In the genomic region with DNA sequence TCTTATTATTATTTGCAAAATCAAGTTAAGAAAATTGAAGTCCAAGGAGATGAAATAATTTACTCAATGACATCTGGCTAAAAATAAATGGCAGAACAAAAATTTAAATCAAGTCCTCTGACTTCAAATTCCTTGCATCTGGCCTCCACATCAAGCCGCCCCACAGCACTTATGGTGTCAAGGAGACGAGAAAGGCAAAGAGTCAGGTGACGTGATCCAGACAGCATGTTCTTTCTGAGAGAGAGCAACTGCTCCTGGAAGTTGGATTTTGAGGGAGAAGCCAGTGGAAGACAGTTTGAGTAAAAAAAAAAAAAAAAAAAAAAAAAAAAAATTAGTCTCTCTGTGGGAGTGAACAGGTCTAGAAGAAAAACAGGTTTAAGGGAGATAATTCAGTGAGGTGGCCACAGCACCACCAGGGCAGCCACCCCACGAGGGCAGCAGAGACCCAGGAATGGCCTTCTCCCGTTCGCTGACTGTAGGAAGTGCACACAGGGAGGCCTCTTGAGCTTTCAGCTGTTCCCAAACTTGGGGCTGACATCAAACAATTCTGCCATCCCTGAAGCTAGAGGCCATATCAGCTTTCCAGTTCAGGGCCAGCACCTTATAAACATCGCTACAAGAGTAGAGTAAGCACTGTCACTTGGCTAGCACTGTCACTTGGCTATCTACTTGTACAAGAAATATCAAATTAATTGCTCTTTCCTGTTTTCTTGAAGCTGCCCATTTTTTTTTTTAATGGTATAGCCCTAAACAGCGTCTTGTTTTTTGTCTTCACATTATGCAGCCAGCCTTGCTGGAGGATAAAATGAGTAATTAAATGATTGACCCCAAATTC, we compare ENCODE assay signal across 9 cellular contexts. TPM values are rescaled to one million over a fixed set of nuclear protein-coding genes. Genes with fewer than 3 reads are reported as not detected.
DNase-seq lines count a peak whose midpoint lies in the region; ATAC-seq and TF ChIP-seq lines count a peak whose summit lies in the region.
"Had no signal": no experiment of that assay in that cellular context is flagged by ENCODE, and none has a peak within 500 bp of the region (broad histone marks: within the 10 kb centered on the region; RNA-seq: fewer than 3 reads in every experiment).

No MANE protein-coding gene starts in this region.

- no peaks in the 10 kb centered on the region for H3K9me3 ChIP-seq in adrenal gland (replicated peaks in 1 of 3)
- H3K9me3 ChIP-seq in heart left ventricle = no peaks in the 10 kb centered on the region

- H3K4me3 ChIP-seq in adrenal gland (no peak overlapping the region), heart left ventricle (no peak overlapping the region)

- no peak overlapping the region for H3K4me3 Mint-ChIP-seq in progenitor cell of endocrine pancreas (ENCODE audit: low read depth)
- H3K4me3 Mint-ChIP-seq: activated naive CD4-positive, alpha-beta T cell treated with anti-CD3 and anti-CD28 coated beads, Interleukin-2, amount 50 U/mL, for 24 hours had no signal

- H3K4me1 ChIP-seq in adrenal gland (replicated peaks in 1 of 2) = peaks cover 0 to 5% of the 10 kb centered on the region in 2 donors
- H3K4me1 ChIP-seq in heart left ventricle = peaks cover 0 to 77% (median 18%) of the 10 kb centered on the region in 12 donors

- WGBS in adrenal gland, 4 donors = 16 to 25% (median 22%) methylated on average over 8 of the region's 8 CpGs
- 15 to 27% (median 22%) methylated on average over 8 of the region's 8 CpGs for WGBS in heart left ventricle, 4 donors

- TF ChIP-seq POLR2A in adrenal gland (IDR thresholded peaks at IDR 0.05) = no peak
- no peak for TF ChIP-seq POLR2A in heart left ventricle (IDR thresholded peaks at IDR 0.05)

- no peaks in the 10 kb centered on the region for H3K9me3 Mint-ChIP-seq in progenitor cell of endocrine pancreas (ENCODE audit: low read depth)

- no peaks in the 10 kb centered on the region for H3K36me3 Mint-ChIP-seq in progenitor cell of endocrine pancreas (ENCODE audit: insufficient read depth)

- peaks cover 4% of the 10 kb centered on the region for H3K4me1 Mint-ChIP-seq in progenitor cell of endocrine pancreas (ENCODE audit: low read depth)

- ATAC-seq in heart left ventricle = peak; percentile 94 to 97 (median 96)
- ATAC-seq in HG03521 (IDR thresholded peaks at IDR 0.05; ENCODE audit: unreplicated experiment) = no peak
- no peak for ATAC-seq in GM18520 (IDR thresholded peaks at IDR 0.05; ENCODE audit: unreplicated experiment)

- TF ChIP-seq CTCF in GM10266 (IDR thresholded peaks at IDR 0.05; ENCODE audit: control insufficient read depth, insufficient read depth, low read depth, missing control alignments) (peak; percentile 89), adrenal gland (IDR thresholded peaks at IDR 0.05) (peak; percentile 42 to 91 (median 82)), heart left ventricle (IDR thresholded peaks at IDR 0.05) (peak; percentile 56 to 87 (median 77)), progenitor cell of endocrine pancreas (IDR thresholded peaks at IDR 0.05; ENCODE audit: unreplicated experiment) (peak; percentile 77)

- peak overlapping the region; percentile 59 for H3K27ac Mint-ChIP-seq in progenitor cell of endocrine pancreas

- no peaks in the 10 kb centered on the region for H3K27me3 Mint-ChIP-seq in progenitor cell of endocrine pancreas
- H3K27me3 Mint-ChIP-seq: activated naive CD4-positive, alpha-beta T cell treated with anti-CD3 and anti-CD28 coated beads, Interleukin-2, amount 50 U/mL, for 24 hours had no signal

- H3K36me3 ChIP-seq in adrenal gland (replicated peaks in 1 of 2) = no peaks in the 10 kb centered on the region
- peaks cover 0 to 7% (median 0%) of the 10 kb centered on the region in 9 donors for H3K36me3 ChIP-seq in heart left ventricle

- DNase-seq in GM10266 (ENCODE audit: extremely low spot score) (peak; percentile 64), LoVo (ENCODE audit: low spot score) (peak; percentile 58), SK-N-DZ (ENCODE audit: low spot score) (peak; percentile 67), adrenal gland (peak; percentile 81 to 92 (median 85)), heart left ventricle (peak; percentile 81 to 88 (median 83)), progenitor cell of endocrine pancreas (ENCODE audit: low spot score, unreplicated experiment) (peak; percentile 66)

- intact Hi-C loops in adrenal gland (cut with DNase I) = loop anchor here in 1 of 2 donors (5.0 kb wide), 1 partner anchor 291 kb away; no protein-coding TSS in a partner anchor
- intact Hi-C loops in heart left ventricle (cut with DNase I) = loop anchor here in 9 of 10 donors (2.0 to 10.0 kb wide), 10 partner anchors 175 to 893 kb away; partner anchors contain the start of gene DDX20 (in 1 of the 9)

- H3K27ac ChIP-seq in adrenal gland = peak overlapping the region in 2 of 5 donors; percentile 3 to 7
- H3K27ac ChIP-seq in heart left ventricle = peak overlapping the region in 8 of 12 donors; percentile 1 to 50 (median 35)

- H3K27me3 ChIP-seq in adrenal gland = no peaks in the 10 kb centered on the region
- H3K27me3 ChIP-seq in heart left ventricle = no peaks in the 10 kb centered on the region

RNA-seq across cellular contexts. Expression of gene C1orf162, which starts 7.8 kb away (rescaled TPM):
- 0.19 TPM in 1 of 2 replicates, not detected in the other for polyA plus RNA-seq in SK-N-DZ (2014; cell fraction: cytosol; rRNA removed)
- 2.4 and 3.5 TPM in 2 replicates for polyA plus RNA-seq in SK-N-DZ (2014; cell fraction: nucleus; rRNA removed)
- total RNA-seq in adrenal gland = 10 to 100 TPM in 7 of 8 donors, 1 to 10 TPM in 1; 5.0 to 59.9 (median 33.6) TPM
- 10 to 100 TPM; 45.7 to 54.1 (median 52.9) TPM for polyA plus RNA-seq in adrenal gland
- total RNA-seq in heart left ventricle = 10 to 100 TPM in 2 of 9 donors, 1 to 10 TPM in 7; 2.3 to 45.1 (median 6.5) TPM
- polyA plus RNA-seq in heart left ventricle = 1 to 10 TPM; 6.8 to 9.3 TPM
- total RNA-seq in progenitor cell of endocrine pancreas = 0.55 and 0.69 TPM in 2 replicates

RNA-seq across cellular contexts. Expression of gene ADORA3, which starts 21.8 kb away (rescaled TPM):
- not detected in 2 replicates for polyA plus RNA-seq in SK-N-DZ (2014; cell fraction: cytosol; rRNA removed)
- polyA plus RNA-seq in SK-N-DZ (2014; cell fraction: nucleus; rRNA removed) = not detected in 2 replicates
- 10 to 100 TPM in 7 of 8 donors, 1 to 10 TPM in 1; 7.5 to 51.0 (median 21.1) TPM for total RNA-seq in adrenal gland
- polyA plus RNA-seq in adrenal gland = 10 to 100 TPM in 2 of 3 donors, 1 to 10 TPM in 1; 9.6 to 15.6 (median 10.1) TPM
- total RNA-seq in heart left ventricle = 1 to 10 TPM in 7 of 9 donors, under 1 TPM in 2; 0.12 to 6.2 (median 2.2) TPM
- 1 to 10 TPM; 1.2 to 1.5 TPM for polyA plus RNA-seq in heart left ventricle
- not detected in 2 replicates for total RNA-seq in progenitor cell of endocrine pancreas

RNA-seq across cellular contexts. Expression of gene TMIGD3, which starts 21.8 kb away (rescaled TPM):
- not detected in 2 replicates for polyA plus RNA-seq in SK-N-DZ (2014; cell fraction: cytosol; rRNA removed)
- not detected in 2 replicates for polyA plus RNA-seq in SK-N-DZ (2014; cell fraction: nucleus; rRNA removed)
- total RNA-seq in adrenal gland (10 to 100 TPM; 15.9 to 53.1 (median 26.3) TPM), heart left ventricle (10 to 100 TPM in 1 of 9 donors, 1 to 10 TPM in 4, under 1 TPM in 2, not detected in 2; 0.46 to 26.4 (median 2.2) TPM), progenitor cell of endocrine pancreas (not detected in 2 replicates)
- polyA plus RNA-seq in adrenal gland (10 to 100 TPM; 15.8 to 53.8 (median 24.1) TPM), heart left ventricle (1 to 10 TPM; 1.1 TPM)

RNA-seq across cellular contexts. Expression of gene ATP5PB, which starts 32.3 kb away (rescaled TPM):
- 352 and 364 TPM in 2 replicates for polyA plus RNA-seq in SK-N-DZ (2014; cell fraction: cytosol; rRNA removed)
- 226 and 273 TPM in 2 replicates for polyA plus RNA-seq in SK-N-DZ (2014; cell fraction: nucleus; rRNA removed)
- total RNA-seq in adrenal gland (100 to 1,000 TPM; 154 to 319 (median 245) TPM), heart left ventricle (100 to 1,000 TPM; 394 to 878 (median 625) TPM), progenitor cell of endocrine pancreas (212 and 214 TPM in 2 replicates)
- polyA plus RNA-seq in adrenal gland (100 to 1,000 TPM; 103 to 834 (median 147) TPM), heart left ventricle (100 to 1,000 TPM; 563 to 710 TPM)

RNA-seq across cellular contexts. Expression of gene WDR77, which starts 32.5 kb away (rescaled TPM):
- 152 and 161 TPM in 2 replicates for polyA plus RNA-seq in SK-N-DZ (2014; cell fraction: cytosol; rRNA removed)
- 91.2 and 142 TPM in 2 replicates for polyA plus RNA-seq in SK-N-DZ (2014; cell fraction: nucleus; rRNA removed)
- total RNA-seq in adrenal gland (10 to 100 TPM; 20.6 to 40.1 (median 28.3) TPM), heart left ventricle (10 to 100 TPM; 30.5 to 48.4 (median 34.0) TPM), progenitor cell of endocrine pancreas (91.2 and 93.6 TPM in 2 replicates)
- polyA plus RNA-seq in adrenal gland (10 to 100 TPM; 19.8 to 47.2 (median 24.0) TPM), heart left ventricle (10 to 100 TPM; 25.6 to 64.3 TPM)

Comparison
In these comparisons a context has a peak if more than half of its experiments do, and no peak if none do; other contexts are left out.
1. ATAC-seq: peak in heart left ventricle (4 of 4); none in HG03521 (single experiment) and GM18520 (single experiment).
2. Peak in every context shown above with its lines, with median percentiles within 50 percentile points of each other: DNase-seq and CTCF ChIP-seq.